23 cellular contexts compared by ENCODE assay signal in the genomic region with DNA sequence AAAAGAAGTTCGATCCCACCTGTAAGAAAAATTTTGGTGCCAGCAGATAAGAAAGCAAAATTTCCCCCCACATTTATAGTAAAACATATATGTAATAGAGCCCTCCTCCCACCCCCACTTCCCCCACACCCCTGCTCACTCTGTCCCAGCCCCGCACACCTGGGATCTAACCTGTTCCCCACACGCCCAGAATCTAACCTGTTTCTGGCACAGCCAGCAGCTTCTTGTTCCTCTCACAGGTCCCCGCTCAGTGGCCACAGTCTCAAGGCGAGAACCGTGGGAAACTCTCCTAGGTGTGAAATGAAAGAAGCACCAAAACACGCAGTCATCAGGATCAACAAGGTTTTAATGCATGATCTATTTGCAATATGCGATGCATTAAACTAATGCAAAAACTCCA. TPM values are rescaled to one million over a fixed set of nuclear protein-coding genes. Genes with fewer than 3 reads are reported as not detected.
"Had no signal": no experiment of that assay in that cellular context is flagged by ENCODE, and none has a peak within 500 bp of the region (broad histone marks: within the 10 kb centered on the region; RNA-seq: fewer than 3 reads in every experiment).

No MANE protein-coding gene starts in this region.

- H3K27me3 ChIP-seq: SJSA1 had no signal

- DNase-seq: Kasumi-1, MM.1S, NCI-H1092 treated with DMSO at 0.1 percent for 48 hours, NCI-H1436, NCI-H187, NCI-H2029, NCI-H2081 treated with DMSO at 0.1 percent for 48 hours, NCI-H2171, NCI-H226, NCI-H446, NCI-H510A, NCI-H524 treated with DMSO at 0.1 percent for 48 hours, NCI-H69, NCI-H774, Right ventricle myocardium superior, RPMI8226, SIG-M5 had no signal

- H3K4me3 ChIP-seq: K562, SJSA1, SK-N-MC had no signal

- ATAC-seq: K562 had no signal

- H3K9me3 ChIP-seq: SJSA1 had no signal

- H3K4me2 ChIP-seq: KMS-11 had no signal

- H3K36me3 ChIP-seq: SJSA1 had no signal

- H3K27ac ChIP-seq: HL-60, KMS-11, SJSA1, SK-N-MC had no signal

- H3K9ac ChIP-seq: KMS-11 had no signal

RNA-seq across cellular contexts. Expression of a gene that starts 32.8 kb away (rescaled TPM):
- polyA plus RNA-seq: IgD-negative memory B cell, K562 had no signal
